In genomic region chr1:160030657-160031367, GRCh38 we compare ENCODE assay signal across 8 cellular contexts. TPM values are rescaled to one million over a fixed set of nuclear protein-coding genes. Genes with fewer than 3 reads are reported as not detected.
A peak's percentile ranks its signal among the peaks of the same experiment; 100 is the strongest.
DNase-seq lines count a peak whose midpoint lies in the region; ATAC-seq, FAIRE-seq and TF ChIP-seq lines count a peak whose summit lies in the region.

No MANE protein-coding gene starts in this region.

- 0 out of 2 replicates have a peak overlapping the region, but pooled peaks have one; percentile 84 for H2BK5ac ChIP-seq in H1 (ENCODE audit: low read depth, low read length)

- peak overlapping the region; percentile 29; the same call in 1 of the 2 replicates for H2BK12ac ChIP-seq in H1 (ENCODE audit: low read depth, low read length)

- peak; percentile 20 for DNase-seq in GM23338 (ENCODE audit: low spot score)
- peak in 1 of 3 donors; percentile 57 for DNase-seq in Peyer's patch
- DNase-seq in H1 (ENCODE audit: low read depth in 1 of 2, low spot score in 2 of 2): no peak
- no peak for DNase-seq in naive B cell
- DNase-seq in AG08395 (ENCODE audit: low spot score): no peak
- DNase-seq in NCI-H774 (lab: John Stamatoyannopoulos, UW): no peak

- no peak overlapping the region for H2BK20ac ChIP-seq in H1 (ENCODE audit: low read length)

- H4K8ac ChIP-seq in H1 (ENCODE audit: extremely low read depth, insufficient read depth, low read length): peak overlapping the region; percentile 95; the same call in 1 of the 2 replicates

- no peak for TF ChIP-seq RAD21 in H1 (IDR thresholded peaks at IDR 0.05 in 1 of 2, conservative IDR thresholded peaks at IDR 0.05 in 1 of 2; ENCODE audit: low read depth in 2 of 2, low read length in 2 of 2)

- H3K36me3 ChIP-seq in GM23338 (ENCODE audit: insufficient read depth): no peaks in the 10 kb centered on the region
- H3K36me3 ChIP-seq in Peyer's patch: no peaks in the 10 kb centered on the region
- no peaks in the 10 kb centered on the region; a peak in 1 of 8 replicates for H3K36me3 ChIP-seq in H1 (ENCODE audit: control insufficient read depth in 2 of 4, insufficient read depth in 4 of 4, low read length in 3 of 4)

- H3K27ac ChIP-seq in GM23338 (ENCODE audit: low read depth) (peak overlapping the region; percentile 81; the same call in 1 of the 2 replicates), Peyer's patch (peak overlapping the region; percentile 63 to 80 (median 72)), H1 (ENCODE audit: low read depth, low read length) (0 out of 2 replicates have a peak overlapping the region, but pooled peaks have one; percentile 72)

- peak overlapping the region; percentile 66 to 75 (median 70) for H3K9ac ChIP-seq in H1 (replicated peaks in 1 of 4; ENCODE audit: extremely low read depth in 1 of 4, low read depth in 3 of 4, low read length in 3 of 4)

- 8% methylated on average over 23 of the region's 23 CpGs; no CpG with 5 or more reads in 1 of the 2 experiments for WGBS in H1 (ENCODE audit: extremely low coverage in 1 of 2, insufficient coverage in 1 of 2, insufficient read length in 1 of 2, insufficient replicate concordance in 2 of 2, low coverage in 1 of 2, low lambda C conversion rate in 2 of 2, missing lambda C conversion rate in 1 of 2), 2 experiments

- no peak overlapping the region for H4K5ac ChIP-seq in H1 (ENCODE audit: insufficient read length, low read depth, low read length)

- CTCF ChIA-PET in H1 (lab: Charles Lee; ENCODE audit: partially characterized antibody): interaction anchor here (0.9 to 4.8 kb wide), 17 partner anchors 10 to 820 kb away, joined by 3 to 31 read pairs (median 3); partner anchors contain the start of gene IGSF9

- no peaks in the 10 kb centered on the region for H3K9me3 ChIP-seq in Peyer's patch
- H3K9me3 ChIP-seq in H1 (ENCODE audit: insufficient read depth in 2 of 2, low read depth in 1 of 2, low read length in 1 of 2): no peaks in the 10 kb centered on the region

- H3K14ac ChIP-seq in H1 (ENCODE audit: insufficient read length): no peak overlapping the region

- FAIRE-seq in H1 (lab: Jason Lieb, UNC): no peak

- no peaks in the 10 kb centered on the region for H3K79me1 ChIP-seq in H1 (ENCODE audit: low read depth, low read length)

- H3K9me2 ChIP-seq in GM23338 (ENCODE audit: insufficient read depth): no peaks in the 10 kb centered on the region

- H2BK120ac ChIP-seq in H1 (replicated peaks; ENCODE audit: low read depth, low read length): no peak overlapping the region

- H3K4me3 ChIP-seq in GM08714 (ENCODE audit: low read length): peak overlapping the region; percentile 82
- H3K4me3 ChIP-seq in GM23338: peak overlapping the region; percentile 92
- peak overlapping the region; percentile 60 to 89 (median 68) for H3K4me3 ChIP-seq in Peyer's patch
- peak overlapping the region; percentile 72 to 88 (median 80) for H3K4me3 ChIP-seq in H1 (ENCODE audit: extremely low read depth in 1 of 4, insufficient read depth in 2 of 4, low read depth in 3 of 4, low read length in 4 of 4)

- H3K4me1 ChIP-seq in GM23338 (ENCODE audit: insufficient read depth) (peaks cover 21% of the 10 kb centered on the region), Peyer's patch (peaks cover 0 to 21% (median 5%) of the 10 kb centered on the region in 4 donors), H1 (replicated peaks in 1 of 4; ENCODE audit: control insufficient read depth in 3 of 4, insufficient read depth in 4 of 4, low read length in 3 of 4) (peaks cover 0 to 6% (median 2%) of the 10 kb centered on the region in 4 experiments; a peak in 5 of 7 replicates)

- POLR2A ChIA-PET in H1 (lab: Charles Lee; ENCODE audit: partially characterized antibody): interaction anchor here (0.8 to 3.2 kb wide), 12 partner anchors 9 to 115 kb away, joined by 3 to 18 read pairs (median 4); no protein-coding TSS in a partner anchor

- H3K23ac ChIP-seq in H1 (ENCODE audit: insufficient read length): no peak overlapping the region

- H2AK5ac ChIP-seq in H1 (ENCODE audit: low read depth, low read length): no peak overlapping the region

- H2BK15ac ChIP-seq in H1 (ENCODE audit: low read length): no peak overlapping the region

- no peak overlapping the region for H3K56ac ChIP-seq in H1 (replicated peaks; ENCODE audit: insufficient read length, low read depth, low read length)

- H3K27me3 Mint-ChIP-seq in GM23338 (ENCODE audit: insufficient read depth, low read depth, poor library complexity): peaks cover 1% of the 10 kb centered on the region
- H3K27me3 Mint-ChIP-seq in naive B cell: no peaks in the 10 kb centered on the region

- peaks cover 17% of the 10 kb centered on the region for H3K23me2 ChIP-seq in H1 (ENCODE audit: low read depth, low read length)

- TF ChIP-seq POLR2A in Peyer's patch (IDR thresholded peaks at IDR 0.05) (no peak), H1 (IDR thresholded peaks at IDR 0.05; ENCODE audit: control extremely low read depth in 1 of 2, low read depth in 2 of 2, low read length in 2 of 2) (no peak)

- H3K9me3 Mint-ChIP-seq in GM23338 (no peaks in the 10 kb centered on the region; the same call in 2 of the 3 replicates), naive B cell (no peaks in the 10 kb centered on the region)

- TF ChIP-seq CTCF in GM23338 (conservative IDR thresholded peaks at IDR 0.05; ENCODE audit: low read depth in 2 of 2): no peak
- TF ChIP-seq CTCF in Peyer's patch (IDR thresholded peaks at IDR 0.05): no peak
- TF ChIP-seq CTCF in H1 (IDR thresholded peaks at IDR 0.05; ENCODE audit: control extremely low read depth in 1 of 3, insufficient read depth in 1 of 3, low read depth in 1 of 3, low read length in 3 of 3): no peak

- H2AFZ ChIP-seq in GM23338 (peak overlapping the region; percentile 53), H1 (ENCODE audit: low read length) (no peak overlapping the region)

- H3K79me2 ChIP-seq in GM23338 (replicated peaks; ENCODE audit: insufficient read depth) (peaks cover 29% of the 10 kb centered on the region), H1 (ENCODE audit: control insufficient read depth in 1 of 2, insufficient read depth in 2 of 2, low read length in 2 of 2) (peaks cover 4 to 22% of the 10 kb centered on the region in 2 experiments; a peak in 3 of 4 replicates)

- H3K27me3 ChIP-seq in GM23338 (ENCODE audit: insufficient read depth) (peaks cover 11% of the 10 kb centered on the region; the same call in 1 of the 2 replicates), Peyer's patch (no peaks in the 10 kb centered on the region), H1 (replicated peaks in 1 of 4; ENCODE audit: control insufficient read depth in 3 of 4, extremely low read depth in 1 of 4, insufficient read depth in 3 of 4, low read length in 3 of 4) (no peaks in the 10 kb centered on the region; a peak in 2 of 7 replicates)

- peaks cover 5% of the 10 kb centered on the region; the same call in 1 of the 2 replicates for H4K20me1 ChIP-seq in GM23338 (replicated peaks; ENCODE audit: insufficient read depth)
- H4K20me1 ChIP-seq in H1 (replicated peaks in 1 of 2; ENCODE audit: control insufficient read depth in 1 of 2, insufficient read depth in 2 of 2, low read length in 2 of 2): no peaks in the 10 kb centered on the region

- H3K27ac Mint-ChIP-seq in GM23338 (peak overlapping the region; percentile 93), naive B cell (peak overlapping the region in 5 of 6 donors; percentile 36 to 94 (median 87))

- no peak overlapping the region for H3K4ac ChIP-seq in H1 (replicated peaks; ENCODE audit: insufficient read length, low read depth, low read length)

- no peak overlapping the region for H3K18ac ChIP-seq in H1 (ENCODE audit: extremely low read depth, low read length)

- H3K4me3 Mint-ChIP-seq in GM23338 (peak overlapping the region; percentile 94), naive B cell (peak overlapping the region; percentile 93 to 98 (median 96))

- H3K36me3 Mint-ChIP-seq in GM23338 (ENCODE audit: low read depth) (0 out of 3 replicates have a peak, but pooled peaks cover 3% of the 10 kb centered on the region), naive B cell (peaks cover 0 to 4% of the 10 kb centered on the region in 2 donors)

- no peak overlapping the region for H4K91ac ChIP-seq in H1 (replicated peaks; ENCODE audit: insufficient read length, low read length)

- H3K4me2 ChIP-seq in GM23338 (peak overlapping the region; percentile 98), H1 (ENCODE audit: insufficient read depth in 1 of 2, low read depth in 2 of 2, low read length in 2 of 2) (peak overlapping the region; percentile 87 to 88)

- no peak for TF ChIP-seq EP300 in H1 (IDR thresholded peaks at IDR 0.05; ENCODE audit: borderline replicate concordance in 1 of 2, low read depth in 2 of 2, low read length in 2 of 2)

- no peaks in the 10 kb centered on the region for H3F3A ChIP-seq in GM23338 (replicated peaks; ENCODE audit: low read depth)

- peaks cover 15% of the 10 kb centered on the region for H3K4me1 Mint-ChIP-seq in GM23338
- peaks cover 26 to 33% (median 30%) of the 10 kb centered on the region in 3 donors for H3K4me1 Mint-ChIP-seq in naive B cell

- ATAC-seq in GM23338 (no peak), naive B cell (ENCODE audit: low read depth in 2 of 2) (peak in 1 of 2 donors; percentile 10), HG02678 (IDR thresholded peaks at IDR 0.05; ENCODE audit: unreplicated experiment) (no peak)

RNA-seq across cellular contexts. Expression of gene PIGM, which starts 1.0 kb away (rescaled TPM):
- 4.6 and 5.0 TPM in 2 replicates for total RNA-seq in GM23338 (2014; rRNA removed; shearing (Covaris generic))
- polyA plus RNA-seq in GM23338 (2016; fragmentation: Nextera tagmentation; extraction: Ambion mirVana): 5.0 TPM in 2 replicates
- 1 to 10 TPM in 3 of 4 donors, under 1 TPM in 1; under 0.01 to 6.7 (median 5.5) TPM for total RNA-seq in Peyer's patch
- 5.1 and 5.4 TPM in 2 replicates for total RNA-seq in H1 (2021; fragmentation: NEBNext Ultra II Directional; extraction: Animal tissue kit (Norgen Biotek cat#: 25700))
- 5.7 and 6.0 TPM in 2 replicates for polyA plus RNA-seq in H1 (2011; rRNA removed)
- polyA plus RNA-seq in H1 (2011; cell fraction: cytosol; rRNA removed): 5.6 TPM
- polyA plus RNA-seq in H1 (2011; cell fraction: nucleus; rRNA removed): 3.9 TPM
- polyA plus RNA-seq in H1 (2012, experiment 1 of 2): 3.7 to 5.3 TPM (median 4.2 TPM) in 4 replicates
- 1.4 TPM for polyA plus RNA-seq in H1 (2012, experiment 2 of 2)
- polyA plus RNA-seq in H1 (2013, experiment 1 of 2): 11.7 TPM
- polyA plus RNA-seq in H1 (2013, experiment 2 of 2): 10.7 TPM
- polyA minus RNA-seq in H1 (2011; rRNA and poly(A)+ RNA removed): 4.3 TPM in 2 replicates
- polyA minus RNA-seq in H1 (2011; cell fraction: cytosol; rRNA and poly(A)+ RNA removed): 2.9 TPM
- polyA minus RNA-seq in H1 (2011; cell fraction: nucleus; rRNA and poly(A)+ RNA removed): 5.1 TPM
- polyA plus RNA-seq in naive B cell (ENCODE audit: low read depth in 6 of 6): 1 to 10 TPM in 5 of 6 donors, under 1 TPM in 1; 0.98 to 2.0 (median 1.5) TPM

RNA-seq across cellular contexts. Expression of gene KCNJ10, which starts 39.1 kb away (rescaled TPM):
- total RNA-seq in GM23338 (2014; rRNA removed; shearing (Covaris generic)): 1.6 and 2.8 TPM in 2 replicates
- polyA plus RNA-seq in GM23338 (2016; fragmentation: Nextera tagmentation; extraction: Ambion mirVana): 1.2 and 1.4 TPM in 2 replicates
- total RNA-seq in Peyer's patch: not detected
- 2.2 and 2.4 TPM in 2 replicates for total RNA-seq in H1 (2021; fragmentation: NEBNext Ultra II Directional; extraction: Animal tissue kit (Norgen Biotek cat#: 25700))
- 1.7 and 3.5 TPM in 2 replicates for polyA plus RNA-seq in H1 (2011; rRNA removed)
- 1.5 TPM for polyA plus RNA-seq in H1 (2011; cell fraction: cytosol; rRNA removed)
- polyA plus RNA-seq in H1 (2011; cell fraction: nucleus; rRNA removed): 4.7 TPM
- 1.1 to 1.8 TPM (median 1.4 TPM) in 4 replicates for polyA plus RNA-seq in H1 (2012, experiment 1 of 2)
- 0.59 TPM for polyA plus RNA-seq in H1 (2012, experiment 2 of 2)
- 1.5 TPM for polyA plus RNA-seq in H1 (2013, experiment 1 of 2)
- 1.2 TPM for polyA plus RNA-seq in H1 (2013, experiment 2 of 2)
- 3.5 and 3.7 TPM in 2 replicates for polyA minus RNA-seq in H1 (2011; rRNA and poly(A)+ RNA removed)
- 0.73 TPM for polyA minus RNA-seq in H1 (2011; cell fraction: cytosol; rRNA and poly(A)+ RNA removed)
- 1.7 TPM for polyA minus RNA-seq in H1 (2011; cell fraction: nucleus; rRNA and poly(A)+ RNA removed)
- not detected for polyA plus RNA-seq in naive B cell (ENCODE audit: low read depth in 6 of 6)

RNA-seq across cellular contexts. Expression of gene KCNJ9, which starts 50.5 kb away (rescaled TPM):
- total RNA-seq in GM23338 (2014; rRNA removed; shearing (Covaris generic)): 0.08 and 0.24 TPM in 2 replicates
- polyA plus RNA-seq in GM23338 (2016; fragmentation: Nextera tagmentation; extraction: Ambion mirVana) (0.26 and 0.34 TPM in 2 replicates), H1 (2011; rRNA removed) (0.02 and 0.11 TPM in 2 replicates), naive B cell (ENCODE audit: low read depth in 6 of 6) (under 1 TPM in 1 of 6 donors, not detected in 5; 0.08 TPM)
- total RNA-seq in Peyer's patch: not detected
- total RNA-seq in H1 (2021; fragmentation: NEBNext Ultra II Directional; extraction: Animal tissue kit (Norgen Biotek cat#: 25700)): 0.08 and 0.13 TPM in 2 replicates
- polyA plus RNA-seq in H1 (2011; cell fraction: cytosol; rRNA removed): 0.08 TPM
- 0.14 TPM for polyA plus RNA-seq in H1 (2011; cell fraction: nucleus; rRNA removed)
- polyA plus RNA-seq in H1 (2012, experiment 1 of 2): 0.10 to 0.19 TPM (median 0.12 TPM) in 3 of 4 replicates, not detected in the other
- polyA plus RNA-seq in H1 (2012, experiment 2 of 2): 0.03 TPM
- 0.02 TPM for polyA plus RNA-seq in H1 (2013, experiment 1 of 2)
- 0.04 TPM for polyA plus RNA-seq in H1 (2013, experiment 2 of 2)
- polyA minus RNA-seq in H1 (2011; rRNA and poly(A)+ RNA removed): 0.13 TPM in 1 of 2 replicates, not detected in the other
- not detected for polyA minus RNA-seq in H1 (2011; cell fraction: cytosol; rRNA and poly(A)+ RNA removed)
- not detected for polyA minus RNA-seq in H1 (2011; cell fraction: nucleus; rRNA and poly(A)+ RNA removed)
